Comparison of ENCODE assay signal across 15 cellular contexts in the genomic region with DNA sequence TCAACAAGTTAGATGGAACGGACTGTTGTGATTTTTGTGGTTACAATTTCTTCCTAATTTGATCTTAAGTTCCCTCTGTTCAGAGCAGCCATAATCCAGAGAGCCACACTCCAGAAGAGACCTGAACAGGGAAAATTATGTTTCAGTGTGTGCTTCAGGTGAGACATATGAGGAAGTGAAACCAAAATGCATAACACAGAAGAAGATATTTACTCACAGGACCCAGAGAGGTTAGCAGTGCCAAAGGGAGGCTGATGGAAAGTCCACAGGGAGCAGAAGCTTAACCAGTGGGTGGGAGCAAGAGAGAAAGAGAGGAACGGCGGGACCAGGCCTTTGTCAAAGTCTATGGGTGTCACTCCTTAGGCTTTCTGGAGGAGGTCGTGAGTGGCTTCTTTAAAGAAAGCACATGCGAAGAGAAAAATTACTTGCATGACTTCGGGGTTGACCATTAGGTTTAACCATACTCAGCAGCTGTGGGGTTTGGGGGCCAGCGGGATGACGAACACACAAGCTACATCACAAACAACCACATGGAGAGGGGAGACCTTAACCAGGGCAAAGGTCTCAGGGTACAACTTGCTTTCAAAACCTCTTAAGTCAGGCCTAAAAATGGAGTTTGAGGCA.
DNase-seq lines count a peak whose midpoint lies in the region; ATAC-seq and TF ChIP-seq lines count a peak whose summit lies in the region.
"Had no signal": no experiment of that assay in that cellular context is flagged by ENCODE, and none has a peak within 500 bp of the region (broad histone marks: within the 10 kb centered on the region; RNA-seq: fewer than 3 reads in every experiment).

No MANE protein-coding gene starts in this region.

- no peak overlapping the region for H3K27ac Mint-ChIP-seq in activated naive CD4-positive, alpha-beta T cell treated with anti-CD3 and anti-CD28 coated beads for 36 hours
- H3K27ac Mint-ChIP-seq: activated T-helper 17 cell treated with anti-CD3 and anti-CD28 coated beads, Interleukin-2, amount 50 U/mL, for 72 hours had no signal

- no peaks in the 10 kb centered on the region for H3K27me3 Mint-ChIP-seq in activated naive CD4-positive, alpha-beta T cell treated with anti-CD3 and anti-CD28 coated beads for 36 hours (ENCODE audit: low read depth)

- H3K36me3 Mint-ChIP-seq in activated naive CD4-positive, alpha-beta T cell treated with anti-CD3 and anti-CD28 coated beads for 36 hours (ENCODE audit: low read depth) = no peaks in the 10 kb centered on the region

- H3K9me3 ChIP-seq in esophagus muscularis mucosa (peaks cover 0 to 6% (median 0%) of the 10 kb centered on the region in 4 donors), mesenchymal stem cell (ENCODE audit: control insufficient read depth, low read length) (peaks cover 15% of the 10 kb centered on the region)

- no peak overlapping the region for H3K23ac ChIP-seq in mesenchymal stem cell (ENCODE audit: low read length in 2 of 2)

- no peak overlapping the region for H3K14ac ChIP-seq in mesenchymal stem cell (ENCODE audit: low read length in 2 of 2)

- no peaks in the 10 kb centered on the region for H3K4me1 Mint-ChIP-seq in activated naive CD4-positive, alpha-beta T cell treated with anti-CD3 and anti-CD28 coated beads for 36 hours (ENCODE audit: low read depth)
- H3K4me1 Mint-ChIP-seq: activated T-helper 17 cell treated with anti-CD3 and anti-CD28 coated beads, Interleukin-2, amount 50 U/mL, for 72 hours had no signal

- no peaks in the 10 kb centered on the region for H3K36me3 ChIP-seq in esophagus muscularis mucosa
- no peaks in the 10 kb centered on the region for H3K36me3 ChIP-seq in mesenchymal stem cell (ENCODE audit: control insufficient read depth in 1 of 2, insufficient read depth in 2 of 2, low read depth in 1 of 2, low read length in 2 of 2)

- H4K8ac ChIP-seq in mesenchymal stem cell (ENCODE audit: low read length) = no peak overlapping the region

- no peak overlapping the region for H3K18ac ChIP-seq in mesenchymal stem cell (ENCODE audit: low read depth in 1 of 2, low read length in 2 of 2)

- H2BK120ac ChIP-seq in mesenchymal stem cell (ENCODE audit: low read depth, low read length) = no peak overlapping the region

- H3K27me3 ChIP-seq in esophagus muscularis mucosa = no peaks in the 10 kb centered on the region
- no peaks in the 10 kb centered on the region for H3K27me3 ChIP-seq in mesenchymal stem cell (ENCODE audit: control insufficient read depth in 1 of 2, insufficient read depth in 1 of 2, low read length in 2 of 2)

- H2AK5ac ChIP-seq in mesenchymal stem cell (ENCODE audit: low read length, severe bottlenecking) = no peak overlapping the region

- H2BK5ac ChIP-seq in mesenchymal stem cell (ENCODE audit: low read depth, low read length, poor library complexity, severe bottlenecking) = no peak overlapping the region

- H2BK15ac ChIP-seq in mesenchymal stem cell (ENCODE audit: low read depth, poor library complexity, severe bottlenecking) = no peak overlapping the region

- no peak overlapping the region for H2BK12ac ChIP-seq in mesenchymal stem cell (ENCODE audit: low read length in 2 of 2)

- ATAC-seq in GM18517 (IDR thresholded peaks at IDR 0.05; ENCODE audit: unreplicated experiment) (peak; percentile 70), GM21529 (IDR thresholded peaks at IDR 0.05; ENCODE audit: unreplicated experiment) (peak; percentile 86), HG03196 (IDR thresholded peaks at IDR 0.05; ENCODE audit: unreplicated experiment) (peak; percentile 71)
- ATAC-seq: activated T-helper 17 cell treated with anti-CD3 and anti-CD28 coated beads, Interleukin-2, amount 50 U/mL, for 72 hours had no signal

- intact Hi-C loops in esophagus muscularis mucosa (cut with DNase I) = no loop called here
- intact Hi-C loops in activated naive CD4-positive, alpha-beta T cell treated with anti-CD3 and anti-CD28 coated beads for 36 hours (cut with micrococcal nuclease) = no loop called here

- CTCF ChIA-PET in activated naive CD4-positive, alpha-beta T cell treated with anti-CD3 and anti-CD28 coated beads for 36 hours (lab: Charles Lee) = no interaction called here

- peaks cover 2% of the 10 kb centered on the region for H3K9me3 Mint-ChIP-seq in activated naive CD4-positive, alpha-beta T cell treated with anti-CD3 and anti-CD28 coated beads for 36 hours

- H3K79me1 ChIP-seq in mesenchymal stem cell (replicated peaks; ENCODE audit: low read length, poor library complexity, severe bottlenecking) = no peaks in the 10 kb centered on the region

- no peak overlapping the region for H3K27ac ChIP-seq in esophagus muscularis mucosa (replicated peaks in 1 of 4)
- no peak overlapping the region for H3K27ac ChIP-seq in mesenchymal stem cell (ENCODE audit: low read length, poor library complexity, severe bottlenecking)

- H3K4me3 ChIP-seq in esophagus muscularis mucosa = no peak overlapping the region
- H3K4me3 ChIP-seq in mesenchymal stem cell (ENCODE audit: insufficient read depth in 1 of 2, low read depth in 1 of 2, low read length in 2 of 2) = no peak overlapping the region

- H2AFZ ChIP-seq in mesenchymal stem cell (ENCODE audit: low read depth, low read length) = no peak overlapping the region

- H3K4ac ChIP-seq in mesenchymal stem cell (ENCODE audit: low read depth in 1 of 2, low read length in 2 of 2) = no peak overlapping the region

- no peak for TF ChIP-seq CTCF in esophagus muscularis mucosa (IDR thresholded peaks at IDR 0.05)

- H3K4me1 ChIP-seq in esophagus muscularis mucosa (no peaks in the 10 kb centered on the region), mesenchymal stem cell (ENCODE audit: control insufficient read depth, insufficient read depth, low read depth, low read length) (no peaks in the 10 kb centered on the region)

- 78% methylated on average over 8 of the region's 8 CpGs for WGBS in esophagus muscularis mucosa
- WGBS in mesenchymal stem cell = 80% methylated on average over 7 of the region's 8 CpGs

- H4K91ac ChIP-seq in mesenchymal stem cell (ENCODE audit: low read length) = no peak overlapping the region

- H3K4me3 Mint-ChIP-seq in activated naive CD4-positive, alpha-beta T cell treated with anti-CD3 and anti-CD28 coated beads for 36 hours = no peak overlapping the region
- H3K4me3 Mint-ChIP-seq: activated T-helper 17 cell treated with anti-CD3 and anti-CD28 coated beads, Interleukin-2, amount 50 U/mL, for 72 hours had no signal

- peak; percentile 60 for DNase-seq in esophagus muscularis mucosa (ENCODE audit: extremely low spot score)
- no peak for DNase-seq in activated CD8-positive, alpha-beta memory T cell treated with anti-CD3 and anti-CD28 coated beads for 24 hours
- no peak for DNase-seq in activated naive CD4-positive, alpha-beta T cell treated with anti-CD3 and anti-CD28 coated beads for 36 hours
- no peak for DNase-seq in inferior parietal cortex (ENCODE audit: extremely low spot score)
- DNase-seq in mesenchymal stem cell = no peak
- DNase-seq: activated CD4-positive, alpha-beta T cell treated with anti-CD3 and anti-CD28 coated beads, Interleukin-2, amount 50 U/mL, for 1 hour; AML-193; kidney glomerular epithelial cell; NCI-H1048; stimulated activated CD4-positive, alpha-beta T cell treated with anti-CD3 and anti-CD28 coated beads, Interleukin-4, amount 100 ng/mL, for 1 hour; stimulated activated naive CD4-positive, alpha-beta T cell had no signal

- H3K4me2 ChIP-seq in mesenchymal stem cell (ENCODE audit: low read length, poor library complexity, severe bottlenecking) = no peak overlapping the region

- no peak for TF ChIP-seq EP300 in esophagus muscularis mucosa (IDR thresholded peaks at IDR 0.05)

- no peak for TF ChIP-seq POLR2A in esophagus muscularis mucosa (IDR thresholded peaks at IDR 0.05; ENCODE audit: low read depth)

- H3K9ac ChIP-seq in mesenchymal stem cell (ENCODE audit: low read length) = no peak overlapping the region
